1 cellular context compared by ENCODE assay signal in genomic region chr6:52515219-52515960, GRCh38.
TF ChIP-seq lines count a peak whose summit lies in the region.

No MANE protein-coding gene starts in this region.

TF ChIP-seq in SK-N-SH, 30 proteins besides CTCF, POLR2A, EP300 and RAD21 (continued from another document):
- TF ChIP-seq REST (IDR thresholded peaks at IDR 0.05; ENCODE audit: low read depth, low read length): no peak
- TF ChIP-seq SMC3 (IDR thresholded peaks at IDR 0.05; ENCODE audit: low read depth, low read length): no peak
- TF ChIP-seq RCOR1 (IDR thresholded peaks at IDR 0.05; ENCODE audit: low read length): no peak
- TF ChIP-seq GATA2 (CRISPR knock-in tag; IDR thresholded peaks at IDR 0.05): no peak
- no peak for TF ChIP-seq JUND (IDR thresholded peaks at IDR 0.05)
- TF ChIP-seq MEF2A (IDR thresholded peaks at IDR 0.05; ENCODE audit: borderline replicate concordance, low read depth): no peak
- TF ChIP-seq, protein P1, sequence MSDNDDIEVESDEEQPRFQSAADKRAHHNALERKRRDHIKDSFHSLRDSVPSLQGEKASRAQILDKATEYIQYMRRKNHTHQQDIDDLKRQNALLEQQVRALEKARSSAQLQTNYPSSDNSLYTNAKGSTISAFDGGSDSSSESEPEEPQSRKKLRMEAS (IDR thresholded peaks at IDR 0.05; ENCODE audit: low read depth): no peak
- no peak for TF ChIP-seq POLR2AphosphoS5 (IDR thresholded peaks at IDR 0.05; ENCODE audit: low read depth, low read length)
- TF ChIP-seq, protein P2, sequence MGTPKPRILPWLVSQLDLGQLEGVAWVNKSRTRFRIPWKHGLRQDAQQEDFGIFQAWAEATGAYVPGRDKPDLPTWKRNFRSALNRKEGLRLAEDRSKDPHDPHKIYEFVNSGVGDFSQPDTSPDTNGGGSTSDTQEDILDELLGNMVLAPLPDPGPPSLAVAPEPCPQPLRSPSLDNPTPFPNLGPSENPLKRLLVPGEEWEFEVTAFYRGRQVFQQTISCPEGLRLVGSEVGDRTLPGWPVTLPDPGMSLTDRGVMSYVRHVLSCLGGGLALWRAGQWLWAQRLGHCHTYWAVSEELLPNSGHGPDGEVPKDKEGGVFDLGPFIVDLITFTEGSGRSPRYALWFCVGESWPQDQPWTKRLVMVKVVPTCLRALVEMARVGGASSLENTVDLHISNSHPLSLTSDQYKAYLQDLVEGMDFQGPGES (IDR thresholded peaks at IDR 0.05; ENCODE audit: low read depth, low read length): no peak
